20 cellular contexts compared by ENCODE assay signal in genomic region chr16:22031483-22032083, GRCh38. TPM values are rescaled to one million over a fixed set of nuclear protein-coding genes. Genes with fewer than 3 reads are reported as not detected.
"Had no signal": no experiment of that assay in that cellular context is flagged by ENCODE, and none has a peak within 500 bp of the region (broad histone marks: within the 10 kb centered on the region; RNA-seq: fewer than 3 reads in every experiment).

No MANE protein-coding gene starts in this region.

- ATAC-seq: left cardiac atrium; lower lobe of right lung; naive thymus-derived CD8-positive, alpha-beta T cell; right cardiac atrium; T-helper 17 cell; upper lobe of right lung had no signal

- H3K27me3 Mint-ChIP-seq: activated CD4-positive, alpha-beta memory T cell treated with anti-CD3 and anti-CD28 coated beads for 36 hours; naive thymus-derived CD8-positive, alpha-beta T cell; progenitor cell of endocrine pancreas; T-helper 17 cell had no signal

- H3K9me3 Mint-ChIP-seq: activated CD4-positive, alpha-beta memory T cell treated with anti-CD3 and anti-CD28 coated beads for 36 hours; naive thymus-derived CD8-positive, alpha-beta T cell had no signal

- H3K4me3 Mint-ChIP-seq: activated CD4-positive, alpha-beta memory T cell treated with anti-CD3 and anti-CD28 coated beads for 36 hours; activated T-helper 1 cell treated with anti-CD3 and anti-CD28 coated beads, Interleukin-12 subunit alpha, Interleukin-12 subunit beta, Interleukin-2, Interleukin-4 antibody, amounts not matched to agents 30 ng/mL and 10 ng/mL and 1 ng/mL, durations not matched to agents 14 hours and 24 hours and 36 hours; naive thymus-derived CD8-positive, alpha-beta T cell; T-helper 17 cell had no signal

- H3K27ac Mint-ChIP-seq: activated CD4-positive, alpha-beta memory T cell treated with anti-CD3 and anti-CD28 coated beads for 36 hours; progenitor cell of endocrine pancreas; T-helper 17 cell had no signal

- DNase-seq: activated CD4-positive, alpha-beta memory T cell treated with anti-CD3 and anti-CD28 coated beads for 36 hours; activated CD4-positive, alpha-beta T cell treated with anti-CD3 and anti-CD28 coated beads for 1 hour; activated naive CD4-positive, alpha-beta T cell treated with Interleukin-2 at 50 U/mL for 16 hours; adrenal gland; caudate nucleus; colonic mucosa; esophagus squamous epithelium; foreskin fibroblast; glutamatergic neuron; left cardiac atrium; lower lobe of right lung; naive thymus-derived CD8-positive, alpha-beta T cell; nucleus accumbens; right cardiac atrium; stimulated activated naive CD4-positive, alpha-beta T cell; T-helper 17 cell; upper lobe of right lung had no signal

RNA-seq across cellular contexts. Expression of gene PDZD9, which starts 30.7 kb away (rescaled TPM):
- total RNA-seq: activated CD4-positive, alpha-beta memory T cell treated with anti-CD3 and anti-CD28 coated beads for 36 hours; activated T-helper 1 cell treated with anti-CD3 and anti-CD28 coated beads, Interleukin-12 subunit alpha, Interleukin-12 subunit beta, Interleukin-2, Interleukin-4 antibody, amounts not matched to agents 30 ng/mL and 10 ng/mL and 1 ng/mL, durations not matched to agents 14 hours and 24 hours and 36 hours; colonic mucosa; esophagus squamous epithelium; left cardiac atrium; lower lobe of right lung; naive thymus-derived CD8-positive, alpha-beta T cell; progenitor cell of endocrine pancreas; right cardiac atrium; suprapubic skin; T-helper 17 cell; upper lobe of right lung had no signal
